1 cellular context compared by ENCODE assay signal in the genomic region with DNA sequence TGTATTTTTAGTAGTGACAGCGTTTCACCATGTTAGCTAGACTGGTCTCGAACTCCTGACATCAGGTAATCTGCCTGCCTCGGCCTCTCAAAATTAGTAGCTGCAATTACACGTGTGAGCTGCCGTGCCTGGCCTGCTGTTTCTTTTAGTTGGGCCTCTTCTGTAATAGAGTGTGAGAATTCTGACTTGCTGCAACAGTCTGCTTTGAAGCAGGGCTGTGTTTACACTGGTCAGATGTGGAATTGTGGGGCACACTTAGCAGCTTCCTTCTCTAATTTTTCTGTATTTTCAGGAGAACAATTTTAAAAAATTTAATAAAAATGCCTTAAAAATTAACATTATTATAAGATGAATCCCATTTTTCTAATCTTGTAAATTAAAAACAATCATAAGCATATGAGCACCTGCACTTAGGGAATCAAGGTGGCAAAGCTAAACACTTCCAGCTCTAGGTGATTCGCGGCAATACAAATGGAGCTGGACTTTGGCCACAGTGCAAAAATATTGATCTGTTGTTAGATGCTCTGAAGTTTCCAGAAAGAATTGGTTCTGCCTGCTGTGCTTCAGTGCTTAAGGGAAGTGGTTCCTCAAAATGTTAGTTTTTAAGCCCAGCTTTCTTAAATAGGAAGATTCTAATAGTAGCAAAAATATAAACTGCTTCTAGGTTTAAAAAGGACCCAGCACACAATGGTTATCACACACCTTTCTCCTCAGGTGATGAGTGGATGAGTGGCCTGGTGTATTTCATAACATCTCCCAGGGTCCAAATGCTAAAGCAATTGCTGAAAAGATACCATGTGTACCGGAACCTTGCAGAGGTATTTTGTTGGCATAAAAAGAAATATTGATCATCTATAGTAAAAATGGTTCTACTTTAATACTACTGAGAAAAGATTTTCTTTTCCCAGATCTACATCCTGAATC.
TF ChIP-seq lines count a peak whose summit lies in the region.

No MANE protein-coding gene starts in this region.

TF ChIP-seq in GM23338, 12 proteins besides CTCF, POLR2A, EP300 and RAD21 (continued from another document):
- TF ChIP-seq, protein P1, sequence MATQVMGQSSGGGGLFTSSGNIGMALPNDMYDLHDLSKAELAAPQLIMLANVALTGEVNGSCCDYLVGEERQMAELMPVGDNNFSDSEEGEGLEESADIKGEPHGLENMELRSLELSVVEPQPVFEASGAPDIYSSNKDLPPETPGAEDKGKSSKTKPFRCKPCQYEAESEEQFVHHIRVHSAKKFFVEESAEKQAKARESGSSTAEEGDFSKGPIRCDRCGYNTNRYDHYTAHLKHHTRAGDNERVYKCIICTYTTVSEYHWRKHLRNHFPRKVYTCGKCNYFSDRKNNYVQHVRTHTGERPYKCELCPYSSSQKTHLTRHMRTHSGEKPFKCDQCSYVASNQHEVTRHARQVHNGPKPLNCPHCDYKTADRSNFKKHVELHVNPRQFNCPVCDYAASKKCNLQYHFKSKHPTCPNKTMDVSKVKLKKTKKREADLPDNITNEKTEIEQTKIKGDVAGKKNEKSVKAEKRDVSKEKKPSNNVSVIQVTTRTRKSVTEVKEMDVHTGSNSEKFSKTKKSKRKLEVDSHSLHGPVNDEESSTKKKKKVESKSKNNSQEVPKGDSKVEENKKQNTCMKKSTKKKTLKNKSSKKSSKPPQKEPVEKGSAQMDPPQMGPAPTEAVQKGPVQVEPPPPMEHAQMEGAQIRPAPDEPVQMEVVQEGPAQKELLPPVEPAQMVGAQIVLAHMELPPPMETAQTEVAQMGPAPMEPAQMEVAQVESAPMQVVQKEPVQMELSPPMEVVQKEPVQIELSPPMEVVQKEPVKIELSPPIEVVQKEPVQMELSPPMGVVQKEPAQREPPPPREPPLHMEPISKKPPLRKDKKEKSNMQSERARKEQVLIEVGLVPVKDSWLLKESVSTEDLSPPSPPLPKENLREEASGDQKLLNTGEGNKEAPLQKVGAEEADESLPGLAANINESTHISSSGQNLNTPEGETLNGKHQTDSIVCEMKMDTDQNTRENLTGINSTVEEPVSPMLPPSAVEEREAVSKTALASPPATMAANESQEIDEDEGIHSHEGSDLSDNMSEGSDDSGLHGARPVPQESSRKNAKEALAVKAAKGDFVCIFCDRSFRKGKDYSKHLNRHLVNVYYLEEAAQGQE (IDR thresholded peaks at IDR 0.05; ENCODE audit: unreplicated experiment), result no peak
- no peak for TF ChIP-seq JUNB (IDR thresholded peaks at IDR 0.05; ENCODE audit: unreplicated experiment)
- no peak for TF ChIP-seq EZH2 (IDR thresholded peaks at IDR 0.05; ENCODE audit: low read depth, unreplicated experiment)
- no peak for TF ChIP-seq CREB1 (CRISPR knock-in tag; IDR thresholded peaks at IDR 0.05; ENCODE audit: low read depth)
- TF ChIP-seq, protein P2, sequence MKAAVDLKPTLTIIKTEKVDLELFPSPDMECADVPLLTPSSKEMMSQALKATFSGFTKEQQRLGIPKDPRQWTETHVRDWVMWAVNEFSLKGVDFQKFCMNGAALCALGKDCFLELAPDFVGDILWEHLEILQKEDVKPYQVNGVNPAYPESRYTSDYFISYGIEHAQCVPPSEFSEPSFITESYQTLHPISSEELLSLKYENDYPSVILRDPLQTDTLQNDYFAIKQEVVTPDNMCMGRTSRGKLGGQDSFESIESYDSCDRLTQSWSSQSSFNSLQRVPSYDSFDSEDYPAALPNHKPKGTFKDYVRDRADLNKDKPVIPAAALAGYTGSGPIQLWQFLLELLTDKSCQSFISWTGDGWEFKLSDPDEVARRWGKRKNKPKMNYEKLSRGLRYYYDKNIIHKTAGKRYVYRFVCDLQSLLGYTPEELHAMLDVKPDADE (IDR thresholded peaks at IDR 0.05), result no peak
- TF ChIP-seq STAT1 (IDR thresholded peaks at IDR 0.05; ENCODE audit: unreplicated experiment), result no peak
TF ChIP-seq in GM23338: peak in this region for 0.
